In the genomic region with DNA sequence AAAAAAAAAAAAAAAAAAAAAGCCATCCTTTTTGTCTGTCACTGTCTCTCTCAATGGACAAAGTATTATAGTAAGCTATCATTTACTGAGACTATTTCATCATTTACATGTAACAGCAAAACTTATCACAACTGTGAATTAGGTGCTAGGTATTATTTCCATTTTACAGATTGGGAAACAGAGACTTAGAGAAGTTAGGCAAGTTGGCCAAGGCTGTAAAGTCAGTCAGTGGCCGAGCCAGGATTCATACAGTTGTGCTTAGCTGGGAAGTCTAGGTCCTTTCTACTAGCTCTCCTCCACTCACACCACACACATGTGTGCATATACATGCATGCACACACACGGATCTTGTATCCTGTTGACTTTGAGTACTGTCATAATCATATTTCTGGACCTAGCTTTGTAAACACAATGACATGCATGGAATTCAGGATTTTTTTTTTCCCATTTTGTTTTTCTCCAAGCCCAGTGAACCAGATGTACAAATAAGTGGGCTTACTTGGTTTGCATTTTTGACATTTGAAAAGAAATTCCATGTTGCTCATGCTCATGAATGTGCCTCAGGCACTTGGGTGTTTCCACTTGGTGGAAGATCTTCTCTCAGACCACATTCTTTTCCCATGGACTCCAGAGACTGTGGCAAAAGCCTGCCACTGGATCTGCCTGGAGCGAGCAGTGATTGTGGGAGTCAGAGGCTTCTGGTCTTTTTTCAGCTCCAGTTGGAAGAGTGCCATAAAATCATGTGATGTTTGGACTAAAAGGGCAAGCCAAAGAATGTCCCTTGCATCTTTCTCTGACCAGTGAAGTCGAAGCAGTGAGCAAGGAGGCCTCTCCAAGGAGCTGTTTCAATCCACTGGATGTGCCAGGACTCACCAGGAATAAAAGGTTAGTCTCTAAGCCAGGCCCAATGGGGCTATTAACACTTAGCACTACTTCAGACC, we compare ENCODE assay signal across 10 cellular contexts.
DNase-seq lines count a peak whose midpoint lies in the region; ATAC-seq and FAIRE-seq lines count a peak whose summit lies in the region.
"Had no signal": no experiment of that assay in that cellular context is flagged by ENCODE, and none has a peak within 500 bp of the region (broad histone marks: within the 10 kb centered on the region; RNA-seq: fewer than 3 reads in every experiment).

No MANE protein-coding gene starts in this region.

- DNase-seq in ELF-1 (ENCODE audit: low read depth, low spot score) (peak; percentile 69), amniotic stem cell (lab: John Stamatoyannopoulos, UW) (peak; percentile 96), glomerular visceral epithelial cell (ENCODE audit: extremely low spot score) (peak; percentile 46), putamen (ENCODE audit: low spot score) (peak; percentile 88), NCI-H526 (lab: John Stamatoyannopoulos, UW) (no peak), RCC 7860 (ENCODE audit: low spot score) (no peak)

- FAIRE-seq in RCC 7860 (lab: Jason Lieb, UNC), result no peak
- FAIRE-seq: islet of Langerhans had no signal

- ATAC-seq in HG03432 (IDR thresholded peaks at IDR 0.05; ENCODE audit: unreplicated experiment) (no peak), HG03354 (IDR thresholded peaks at IDR 0.05; ENCODE audit: poor library complexity, severe bottlenecking, unreplicated experiment) (no peak)
- ATAC-seq: activated naive CD4-positive, alpha-beta T cell treated with anti-CD3 and anti-CD28 coated beads, Interleukin-2, amount 50 U/mL, for 72 hours had no signal

Comparison
In these comparisons a context has a peak if more than half of its experiments do, and no peak if none do; other contexts are left out.
1. DNase-seq: peak in ELF-1 (single experiment), amniotic stem cell (single experiment), glomerular visceral epithelial cell (single experiment) and putamen (single experiment); none in NCI-H526 (0 of 2) and RCC 7860 (single experiment).